Comparison of ENCODE assay signal across 5 cellular contexts in the genomic region with DNA sequence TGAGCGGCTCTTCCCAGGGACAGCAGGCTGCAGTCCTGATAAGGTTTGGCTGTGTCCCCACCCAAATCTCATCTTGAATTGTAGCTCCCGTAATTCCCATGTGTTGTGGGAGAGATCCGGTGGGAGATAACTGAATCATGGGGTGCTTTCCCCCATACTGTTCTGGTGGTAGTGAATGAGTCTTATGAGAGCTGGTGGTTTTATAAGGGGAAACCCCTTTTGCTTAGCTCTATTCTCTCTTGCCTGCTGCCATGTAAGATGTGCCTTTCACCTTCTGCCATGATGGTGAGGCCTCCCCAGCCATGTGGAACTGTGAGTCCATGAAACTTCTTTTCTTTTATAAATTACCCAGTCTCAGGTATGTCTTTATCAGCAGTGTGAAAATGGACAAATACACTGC.
DNase-seq lines count a peak whose midpoint lies in the region; ATAC-seq and TF ChIP-seq lines count a peak whose summit lies in the region.
"Not testable (repeated sequence)": the region's sequence is repeated elsewhere in the genome, so short reads cannot be mapped to it uniquely, and the experiment has no call there.

No MANE protein-coding gene starts in this region.

- H3K36me3 ChIP-seq in ascending aorta, thoracic aorta: not testable (repeated sequence)

- H3K4me1 Mint-ChIP-seq in activated T-helper 17 cell treated with anti-CD3 and anti-CD28 coated beads, Interleukin-2, amount 50 U/mL, for 72 hours; activated naive CD8-positive, alpha-beta T cell treated with anti-CD3 and anti-CD28 coated beads, Interleukin-2, amount 10 ng/mL, durations not matched to agents 7 days and 5 days: not testable (repeated sequence)

- POLR2A ChIA-PET in activated naive CD8-positive, alpha-beta T cell treated with anti-CD3 and anti-CD28 coated beads, Interleukin-2, amount 10 ng/mL, durations not matched to agents 7 days and 5 days (lab: Charles Lee), result not testable (repeated sequence)

- TF ChIP-seq CTCF in ascending aorta (IDR thresholded peaks at IDR 0.05); thoracic aorta (IDR thresholded peaks at IDR 0.05): not testable (repeated sequence)

- H3K27me3 Mint-ChIP-seq in activated T-helper 17 cell treated with anti-CD3 and anti-CD28 coated beads, Interleukin-2, amount 50 U/mL, for 72 hours, result peaks cover 30% of the 10 kb centered on the region
- not testable (repeated sequence) for H3K27me3 Mint-ChIP-seq in activated naive CD8-positive, alpha-beta T cell treated with anti-CD3 and anti-CD28 coated beads, Interleukin-2, amount 10 ng/mL, durations not matched to agents 7 days and 5 days

- intact Hi-C loops in ascending aorta (cut with DNase I), result not testable (repeated sequence)

- H3K27ac ChIP-seq in ascending aorta (peak overlapping the region; percentile 11 to 64), thoracic aorta (peak overlapping the region; percentile 19 to 25)

- H3K4me1 ChIP-seq in ascending aorta (peaks cover 4 to 16% of the 10 kb centered on the region in 2 donors), thoracic aorta (ENCODE audit: control insufficient read depth in 1 of 2, low read depth in 2 of 2) (peaks cover 17 to 44% of the 10 kb centered on the region in 2 donors)

- not testable (repeated sequence) for H3K27ac Mint-ChIP-seq in activated T-helper 17 cell treated with anti-CD3 and anti-CD28 coated beads, Interleukin-2, amount 50 U/mL, for 72 hours
- H3K27ac Mint-ChIP-seq in activated naive CD8-positive, alpha-beta T cell treated with anti-CD3 and anti-CD28 coated beads, Interleukin-2, amount 10 ng/mL, durations not matched to agents 7 days and 5 days, result peak overlapping the region; percentile 27

- H3K36me3 Mint-ChIP-seq in activated T-helper 17 cell treated with anti-CD3 and anti-CD28 coated beads, Interleukin-2, amount 50 U/mL, for 72 hours (ENCODE audit: low read depth); activated naive CD8-positive, alpha-beta T cell treated with anti-CD3 and anti-CD28 coated beads, Interleukin-2, amount 10 ng/mL, durations not matched to agents 7 days and 5 days: not testable (repeated sequence)

- not testable (repeated sequence) for H3K9me3 ChIP-seq in ascending aorta, thoracic aorta

- peak; percentile 82 for ATAC-seq in activated T-helper 17 cell treated with anti-CD3 and anti-CD28 coated beads, Interleukin-2, amount 50 U/mL, for 72 hours (replicated peaks)
- not testable (repeated sequence) for ATAC-seq in activated naive CD8-positive, alpha-beta T cell treated with anti-CD3 and anti-CD28 coated beads, Interleukin-2, amount 10 ng/mL, durations not matched to agents 7 days and 5 days (ENCODE audit: low read depth); thoracic aorta (ENCODE audit: insufficient number of reproducible peaks, low FRiP score, low read depth)

- H3K4me3 ChIP-seq in ascending aorta, thoracic aorta: not testable (repeated sequence)

- peaks cover 16% of the 10 kb centered on the region for H3K9me3 Mint-ChIP-seq in activated T-helper 17 cell treated with anti-CD3 and anti-CD28 coated beads, Interleukin-2, amount 50 U/mL, for 72 hours
- H3K9me3 Mint-ChIP-seq in activated naive CD8-positive, alpha-beta T cell treated with anti-CD3 and anti-CD28 coated beads, Interleukin-2, amount 10 ng/mL, durations not matched to agents 7 days and 5 days, result not testable (repeated sequence)

- not testable (repeated sequence) for H3K27me3 ChIP-seq in ascending aorta; thoracic aorta (replicated peaks; ENCODE audit: insufficient read depth)

- peak; percentile 42 for DNase-seq in activated CD8-positive, alpha-beta memory T cell treated with anti-CD3 and anti-CD28 coated beads for 24 hours
- not testable (repeated sequence) for DNase-seq in activated naive CD8-positive, alpha-beta T cell treated with anti-CD3 and anti-CD28 coated beads, Interleukin-2, amount 10 ng/mL, durations not matched to agents 7 days and 5 days; ascending aorta (ENCODE audit: low spot score in 2 of 2); thoracic aorta (ENCODE audit: low spot score)

- not testable (repeated sequence) for H3K4me3 Mint-ChIP-seq in activated T-helper 17 cell treated with anti-CD3 and anti-CD28 coated beads, Interleukin-2, amount 50 U/mL, for 72 hours; activated naive CD8-positive, alpha-beta T cell treated with anti-CD3 and anti-CD28 coated beads, Interleukin-2, amount 10 ng/mL, durations not matched to agents 7 days and 5 days
